In genomic region chr14:57346741-57347140, GRCh38 we compare ENCODE assay signal across 24 cellular contexts. TPM values are rescaled to one million over a fixed set of nuclear protein-coding genes. Genes with fewer than 3 reads are reported as not detected.
A peak's percentile ranks its signal among the peaks of the same experiment; 100 is the strongest.
DNase-seq lines count a peak whose midpoint lies in the region; TF ChIP-seq lines count a peak whose summit lies in the region.
"Had no signal": no experiment of that assay in that cellular context is flagged by ENCODE, and none has a peak within 500 bp of the region (broad histone marks: within the 10 kb centered on the region; RNA-seq: fewer than 3 reads in every experiment).

No MANE protein-coding gene starts in this region.

- no peak overlapping the region for H3K4me3 ChIP-seq in adrenal gland
- H3K4me3 ChIP-seq in H7 (ENCODE audit: insufficient read depth, low read depth, low read length) = no peak overlapping the region
- H3K4me3 ChIP-seq: BLaER1, cardiac muscle cell, skin epidermis, suprapubic skin, uterus had no signal

- no peak for TF ChIP-seq CTCF in adrenal gland (IDR thresholded peaks at IDR 0.05)

- no peak for TF ChIP-seq POLR2A in adrenal gland (IDR thresholded peaks at IDR 0.05)

- no peaks in the 10 kb centered on the region for H3K9me3 ChIP-seq in adrenal gland (replicated peaks in 1 of 3)
- H3K9me3 ChIP-seq: BLaER1, suprapubic skin, uterus had no signal

- H3K36me3 ChIP-seq in adrenal gland (replicated peaks in 1 of 2) (no peaks in the 10 kb centered on the region), H7 (replicated peaks; ENCODE audit: control insufficient read depth, insufficient read depth, low read length) (no peaks in the 10 kb centered on the region)
- H3K36me3 ChIP-seq: BLaER1, cardiac muscle cell, suprapubic skin, uterus had no signal

- H3K27me3 ChIP-seq in adrenal gland (no peaks in the 10 kb centered on the region), H7 (ENCODE audit: control insufficient read depth, insufficient read depth, low read length) (no peaks in the 10 kb centered on the region)
- H3K27me3 ChIP-seq: BLaER1, cardiac muscle cell, suprapubic skin, uterus had no signal

- 43 to 49% (median 44%) methylated on average over 2 of the region's 2 CpGs for WGBS in adrenal gland, 4 donors

- no peak overlapping the region for H3K27ac ChIP-seq in adrenal gland
- H3K27ac ChIP-seq: BLaER1, cardiac muscle cell, RWPE1, skin epidermis, suprapubic skin, uterus had no signal

- DNase-seq in DMS153 (lab: John Stamatoyannopoulos, UW) = peak; percentile 78
- peak; percentile 61 for DNase-seq in NCI-H1436 (lab: John Stamatoyannopoulos, UW)
- DNase-seq in NCI-H2171 treated with DMSO at 0.1 percent for 48 hours (lab: John Stamatoyannopoulos, UW) = peak; percentile 64
- DNase-seq in SHP77 (lab: John Stamatoyannopoulos, UW) = peak; percentile 73 to 75
- DNase-seq in adrenal gland = no peak
- DNase-seq in activated CD8-positive, alpha-beta memory T cell treated with anti-CD3 and anti-CD28 coated beads, Interleukin-2, amount 50 U/mL, for 4 hours = no peak
- DNase-seq in H7 = no peak
- DNase-seq in activated naive CD4-positive, alpha-beta T cell treated with Interleukin-2 at 50 U/mL for 16 hours = no peak
- DNase-seq: ACHN; activated CD4-positive, CD25-positive, alpha-beta regulatory T cell; activated CD8-positive, alpha-beta T cell treated with anti-CD3 and anti-CD28 coated beads, Interleukin-2, amount 10 ng/mL, durations not matched to agents 7 days and 5 days; activated naive CD4-positive, alpha-beta T cell treated with anti-CD3 and anti-CD28 coated beads for 36 hours; activated T-cell treated with anti-CD3 and anti-CD28 coated beads, Interleukin-2, amount 50 U/mL, for 1 hour; cortex of kidney; EL; kidney glomerular epithelial cell; stimulated activated CD4-positive, alpha-beta T cell treated with anti-CD3 and anti-CD28 coated beads, Interleukin-2, amount 100 ng/mL, for 24 hours; T-helper 9 cell; uterus had no signal

- H3K4me1 ChIP-seq in adrenal gland (replicated peaks in 1 of 2) = no peaks in the 10 kb centered on the region
- H3K4me1 ChIP-seq: BLaER1, suprapubic skin, uterus had no signal

- intact Hi-C loops in adrenal gland (cut with DNase I) = no loop called here

RNA-seq across cellular contexts. Expression of gene NAA30, which starts 43.6 kb away (rescaled TPM):
- 10 to 100 TPM in 7 of 8 donors, 1 to 10 TPM in 1; 8.9 to 22.0 (median 15.3) TPM for total RNA-seq in adrenal gland
- polyA plus RNA-seq in adrenal gland = 10 to 100 TPM in 1 of 3 donors, 1 to 10 TPM in 2; 1.9 to 16.0 (median 2.6) TPM
- total RNA-seq in H7 (2014; rRNA removed; shearing (Covaris generic)) = 17.7 TPM in 2 replicates

Comparison
In these comparisons a context has a peak if more than half of its experiments do, and no peak if none do; other contexts are left out.
1. DNase-seq: peak in DMS153 (single experiment), NCI-H1436 (single experiment), NCI-H2171 treated with DMSO at 0.1 percent for 48 hours (single experiment) and SHP77 (2 of 2); none in adrenal gland (0 of 7), activated CD8-positive, alpha-beta memory T cell treated with anti-CD3 and anti-CD28 coated beads, Interleukin-2, amount 50 U/mL, for 4 hours (single experiment), H7 (single experiment) and activated naive CD4-positive, alpha-beta T cell treated with Interleukin-2 at 50 U/mL for 16 hours (single experiment).